8 cellular contexts compared by ENCODE assay signal in the genomic region with DNA sequence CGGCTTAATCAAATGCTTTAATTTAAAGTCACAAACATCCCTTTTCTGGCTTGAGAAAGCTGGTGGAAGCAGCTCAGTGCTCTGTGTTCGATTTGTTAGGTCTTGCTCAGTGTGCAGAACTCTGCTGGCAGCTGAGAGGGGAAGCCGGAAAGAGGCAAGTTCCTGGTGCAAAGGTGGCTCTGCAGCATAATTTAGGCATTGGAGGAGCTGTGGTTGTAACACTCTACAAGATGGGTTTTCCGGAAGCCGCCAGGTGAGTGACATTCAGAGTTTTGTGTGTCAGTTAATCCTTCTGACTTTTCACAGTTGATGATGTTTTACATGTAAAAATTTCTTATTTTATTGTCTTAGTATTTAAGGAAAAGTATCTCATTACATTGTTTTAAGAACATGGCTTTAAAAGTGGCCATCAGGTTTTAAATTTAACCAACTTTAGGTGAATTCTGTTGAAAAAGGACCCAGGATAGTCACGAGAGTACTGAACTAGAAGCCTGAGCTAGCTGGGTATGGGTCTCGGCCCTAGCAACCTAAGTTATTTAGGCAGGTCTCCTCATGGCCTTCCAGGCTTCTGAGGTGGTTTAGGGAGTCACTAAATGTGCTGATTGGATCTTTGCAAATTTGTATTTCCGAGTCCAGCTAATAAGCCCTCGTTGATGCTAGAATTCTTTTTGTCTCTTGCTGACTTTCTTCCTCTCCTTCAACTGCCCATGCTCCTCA. TPM values are rescaled to one million over a fixed set of nuclear protein-coding genes. Genes with fewer than 3 reads are reported as not detected.
DNase-seq lines count a peak whose midpoint lies in the region; ATAC-seq and TF ChIP-seq lines count a peak whose summit lies in the region.

No MANE protein-coding gene starts in this region.

- TF ChIP-seq POLR2A in transverse colon (IDR thresholded peaks at IDR 0.05), result peak; percentile 52

- H2BK5ac ChIP-seq in trophoblast cell (ENCODE audit: low read depth, low read length, poor library complexity), result no peak overlapping the region

- peak overlapping the region; percentile 16 for H4K12ac ChIP-seq in trophoblast cell (ENCODE audit: low read depth, low read length)

- H3K18ac ChIP-seq in trophoblast cell (ENCODE audit: low read length), result no peak overlapping the region

- H3K4me1 ChIP-seq in trophoblast cell (ENCODE audit: control insufficient read depth in 1 of 2, insufficient read depth in 2 of 2, low read length in 2 of 2) (no peaks in the 10 kb centered on the region), transverse colon (peaks cover 7 to 32% (median 13%) of the 10 kb centered on the region in 4 donors)

- H3K27ac ChIP-seq in trophoblast cell (ENCODE audit: low read depth, low read length) (no peak overlapping the region), transverse colon (peak overlapping the region; percentile 53 to 82 (median 72))

- H3K79me1 ChIP-seq in trophoblast cell (ENCODE audit: low read length), result no peaks in the 10 kb centered on the region

- no peak overlapping the region for H3K4ac ChIP-seq in trophoblast cell (ENCODE audit: low read depth, low read length)

- H2BK120ac ChIP-seq in trophoblast cell (ENCODE audit: insufficient read depth, low read length, poor library complexity), result no peak overlapping the region

- no peak overlapping the region for H3K14ac ChIP-seq in trophoblast cell (ENCODE audit: low read length)

- H3K27me3 ChIP-seq in trophoblast cell (ENCODE audit: insufficient read depth, low read length) (no peaks in the 10 kb centered on the region), transverse colon (no peaks in the 10 kb centered on the region)

- peak overlapping the region; percentile 42 for H4K8ac ChIP-seq in trophoblast cell (ENCODE audit: low read depth, low read length)

- no peak overlapping the region for H2BK12ac ChIP-seq in trophoblast cell (ENCODE audit: low read length)

- H3K23ac ChIP-seq in trophoblast cell (ENCODE audit: low read length), result no peak overlapping the region

- TF ChIP-seq EP300 in transverse colon (IDR thresholded peaks at IDR 0.05; ENCODE audit: low read depth), result no peak

- peak overlapping the region; percentile 26 for H2AFZ ChIP-seq in trophoblast cell (ENCODE audit: insufficient read depth, low read length, poor library complexity)

- no peaks in the 10 kb centered on the region for H3K79me2 ChIP-seq in trophoblast cell (ENCODE audit: control insufficient read depth, insufficient read depth, low read length, poor library complexity)

- no peak overlapping the region for H3K9ac ChIP-seq in trophoblast cell (ENCODE audit: low read length)

- WGBS in trophoblast cell (ENCODE audit: extremely low coverage, insufficient coverage, insufficient read length), result no CpG with 5 or more reads among the region's 9 CpGs
- WGBS in transverse colon (ENCODE audit: low coverage in 1 of 2), 2 donors, result 1 to 8% methylated on average over 7 to 9 of the region's 9 CpGs

- H3K4me3 ChIP-seq in trophoblast cell (ENCODE audit: low read depth, low read length) (peak overlapping the region; percentile 38), transverse colon (peak overlapping the region; percentile 22 to 83 (median 46))

- no peak for TF ChIP-seq CTCF in transverse colon (IDR thresholded peaks at IDR 0.05)

- H3K9me3 ChIP-seq in trophoblast cell (ENCODE audit: insufficient read depth, low read depth, low read length) (no peaks in the 10 kb centered on the region), transverse colon (no peaks in the 10 kb centered on the region)

- DNase-seq in GM03348 (ENCODE audit: low spot score) (peak; percentile 87), NCI-H128 (lab: John Stamatoyannopoulos, UW; ENCODE audit: unreplicated experiment) (peak; percentile 62), SKM-1 treated with dmso at 0.1 percent for 144 hours (lab: John Stamatoyannopoulos, UW; ENCODE audit: unreplicated experiment) (peak; percentile 90), cardiac septum (ENCODE audit: low spot score) (peak; percentile 87), trophoblast cell (peak; percentile 81 to 91), transverse colon (peak; percentile 85)
- peak; percentile 42 for DNase-seq in activated naive CD8-positive, alpha-beta T cell treated with anti-CD3 and anti-CD28 coated beads, Interleukin-2, amount 50 U/mL, for 16 hours (ENCODE audit: low read depth, low spot score)

- in situ Hi-C loops in transverse colon (cut with MboI; ENCODE audit: low pct_ligation_motif_present in 1 of 4, low pct_unique_long_range_greater_than_20kb in 1 of 4, low sequenced_read_pairs in 3 of 4), result no loop called here

- no peak overlapping the region for H2AK5ac ChIP-seq in trophoblast cell (ENCODE audit: low read length)

- peaks cover 0 to 5% of the 10 kb centered on the region in 2 experiments for H3K36me3 ChIP-seq in trophoblast cell (ENCODE audit: control insufficient read depth in 1 of 2, insufficient read depth in 2 of 2, low read length in 2 of 2)
- H3K36me3 ChIP-seq in transverse colon, result peaks cover 0 to 16% (median 0%) of the 10 kb centered on the region in 4 donors

- no peak overlapping the region for H4K91ac ChIP-seq in trophoblast cell (ENCODE audit: low read depth, low read length)

- H3K4me2 ChIP-seq in trophoblast cell (ENCODE audit: low read length), result peak overlapping the region; percentile 64

- intact Hi-C loops in cardiac septum (cut with DNase I) (loop anchor here (2.0 kb wide), 1 partner anchor 32 kb away; no protein-coding TSS in a partner anchor), transverse colon (cut with DNase I; ENCODE audit: low total_unique reads) (loop anchor here (10.0 kb wide), 2 partner anchors 50 to 170 kb away; partner anchors contain the start of gene PODN)

- ATAC-seq in HG02610 (IDR thresholded peaks at IDR 0.05; ENCODE audit: unreplicated experiment), result peak; percentile 91

RNA-seq across cellular contexts. Expression of gene PODN, which starts 47.1 kb away (rescaled TPM):
- total RNA-seq in cardiac septum (19.4 TPM), transverse colon (10 to 100 TPM; 29.4 to 43.6 (median 35.6) TPM)
- polyA plus RNA-seq in trophoblast cell (2013), result 0.14 and 0.17 TPM in 2 replicates
